ENCODE assay signal across 1 cellular context in genomic region chr9:83013867-83014605, GRCh38.
TF ChIP-seq lines count a peak whose summit lies in the region.

No MANE protein-coding gene starts in this region.

TF ChIP-seq in IMR-90, 13 proteins besides CTCF, POLR2A, EP300 and RAD21:
- TF ChIP-seq MAZ (IDR thresholded peaks at IDR 0.05; ENCODE audit: borderline replicate concordance, low read depth, low read length) (no peak), SMC3 (IDR thresholded peaks at IDR 0.05; ENCODE audit: low read depth, low read length) (no peak), CHD1 (IDR thresholded peaks at IDR 0.05; ENCODE audit: low read depth, low read length) (no peak), MAFK (IDR thresholded peaks at IDR 0.05; ENCODE audit: low read depth, low read length) (peak; percentile 41), RFX5 (IDR thresholded peaks at IDR 0.05; ENCODE audit: low read depth, low read length) (no peak), FOS (IDR thresholded peaks at IDR 0.05; ENCODE audit: low read depth, low read length) (peak; percentile 89), MXI1 (IDR thresholded peaks at IDR 0.05; ENCODE audit: borderline replicate concordance, low read depth, low read length) (no peak; the same call in 1 of the 2 replicates), USF2 (IDR thresholded peaks at IDR 0.05; ENCODE audit: low read depth, low read length) (no peak), CEBPB (IDR thresholded peaks at IDR 0.05; ENCODE audit: low read depth, low read length) (no peak), NFE2L2 (IDR thresholded peaks at IDR 0.05; ENCODE audit: low read depth, low read length) (peak; percentile 81; the same call in 1 of the 2 replicates), RCOR1 (IDR thresholded peaks at IDR 0.05; ENCODE audit: insufficient replicate concordance, low read length) (peak; percentile 88), BHLHE40 (IDR thresholded peaks at IDR 0.05; ENCODE audit: low read depth, low read length) (0 out of 2 replicates have a peak, but pooled peaks have one; percentile 37)
- TF ChIP-seq, protein P1, sequence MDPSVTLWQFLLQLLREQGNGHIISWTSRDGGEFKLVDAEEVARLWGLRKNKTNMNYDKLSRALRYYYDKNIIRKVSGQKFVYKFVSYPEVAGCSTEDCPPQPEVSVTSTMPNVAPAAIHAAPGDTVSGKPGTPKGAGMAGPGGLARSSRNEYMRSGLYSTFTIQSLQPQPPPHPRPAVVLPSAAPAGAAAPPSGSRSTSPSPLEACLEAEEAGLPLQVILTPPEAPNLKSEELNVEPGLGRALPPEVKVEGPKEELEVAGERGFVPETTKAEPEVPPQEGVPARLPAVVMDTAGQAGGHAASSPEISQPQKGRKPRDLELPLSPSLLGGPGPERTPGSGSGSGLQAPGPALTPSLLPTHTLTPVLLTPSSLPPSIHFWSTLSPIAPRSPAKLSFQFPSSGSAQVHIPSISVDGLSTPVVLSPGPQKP (IDR thresholded peaks at IDR 0.05; ENCODE audit: borderline replicate concordance, low read depth, low read length): no peak
